Comparison of ENCODE assay signal across 1 cellular context in genomic region chr11:133887692-133888332, GRCh38.
TF ChIP-seq lines count a peak whose summit lies in the region.

No MANE protein-coding gene starts in this region.

TF ChIP-seq in GM12878, 131 proteins besides CTCF, POLR2A, EP300 and RAD21 (continued from another document):
- TF ChIP-seq SKIL (IDR thresholded peaks at IDR 0.05; ENCODE audit: low read depth, poor library complexity, severe bottlenecking) (no peak), ZZZ3 (IDR thresholded peaks at IDR 0.05; ENCODE audit: control insufficient read depth, insufficient read length, low read depth) (no peak), NR2F1 (conservative IDR thresholded peaks at IDR 0.05) (peak; percentile 66; the same call in 1 of the 2 replicates), RELB (IDR thresholded peaks at IDR 0.05; ENCODE audit: low read depth) (peak; percentile 53; the same call in 1 of the 2 replicates), KDM1A (IDR thresholded peaks at IDR 0.05; ENCODE audit: borderline replicate concordance) (no peak), ZNF592 (IDR thresholded peaks at IDR 0.05) (peak; percentile 57; the same call in 1 of the 2 replicates), ZBTB4 (CRISPR knock-in tag; IDR thresholded peaks at IDR 0.05) (no peak), CUX1 (IDR thresholded peaks at IDR 0.05; ENCODE audit: insufficient replicate concordance, low read depth, low read length) (peak; percentile 35), BHLHE40 (IDR thresholded peaks at IDR 0.05; ENCODE audit: borderline replicate concordance in 1 of 2, low read depth in 2 of 2, low read length in 1 of 2) (peak; percentile 25 to 32; a peak in 1 of 4 replicates), HSF1 (IDR thresholded peaks at IDR 0.05; ENCODE audit: low read depth, low read length) (no peak)
